In the genomic region with DNA sequence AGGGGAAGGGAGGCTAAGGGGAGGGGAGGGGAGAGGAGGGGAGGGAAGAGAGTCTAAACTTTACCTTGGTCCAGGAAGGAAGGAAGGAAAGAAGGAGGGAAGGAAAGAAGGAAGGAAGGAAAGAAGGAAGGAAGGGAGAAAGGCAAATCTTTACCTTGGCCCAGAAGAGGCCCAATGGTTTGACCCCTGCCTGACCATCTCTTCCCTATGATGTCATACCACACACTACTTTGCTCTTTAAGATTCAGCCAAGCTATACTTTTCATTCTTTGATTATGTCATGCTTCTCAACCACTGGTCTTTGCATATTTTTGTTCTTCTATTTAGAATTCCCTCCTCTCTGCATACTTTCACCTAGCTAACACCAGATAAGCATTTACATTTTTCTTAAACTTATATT, we compare ENCODE assay signal across 27 cellular contexts.
"Had no signal": no experiment of that assay in that cellular context is flagged by ENCODE, and none has a peak within 500 bp of the region (broad histone marks: within the 10 kb centered on the region; RNA-seq: fewer than 3 reads in every experiment).

No MANE protein-coding gene starts in this region.

- FAIRE-seq: colon, endometrium, frontal cortex had no signal

- H3K4me3 ChIP-seq: colonic mucosa, coronary artery, dorsolateral prefrontal cortex, esophagus muscularis mucosa, esophagus squamous epithelium, gastrocnemius medialis, gastroesophageal sphincter, heart left ventricle, heart right ventricle had no signal

- H3K27me3 ChIP-seq: colonic mucosa, dorsolateral prefrontal cortex, esophagus muscularis mucosa, esophagus squamous epithelium, foreskin keratinocyte, gastrocnemius medialis, gastroesophageal sphincter, heart left ventricle, heart right ventricle had no signal

- H3K4me1 ChIP-seq: colonic mucosa, esophagus muscularis mucosa, esophagus squamous epithelium, foreskin keratinocyte, gastrocnemius medialis, gastroesophageal sphincter, heart left ventricle, heart right ventricle had no signal

- ATAC-seq: effector memory CD8-positive, alpha-beta T cell; esophagus mucosa; foreskin keratinocyte; gastrocnemius medialis; gastroesophageal sphincter; heart left ventricle; heart right ventricle had no signal

- H3K27ac ChIP-seq: colonic mucosa, coronary artery, dorsolateral prefrontal cortex, epithelial cell of prostate, esophagus muscularis mucosa, esophagus squamous epithelium, foreskin keratinocyte, gastrocnemius medialis, gastroesophageal sphincter, heart left ventricle, heart right ventricle had no signal

- DNase-seq: colonic mucosa; cortex of kidney; dermis blood vessel endothelial cell; dorsolateral prefrontal cortex; effector CD4-positive, alpha-beta T cell; effector CD8-positive, alpha-beta T cell; effector memory CD4-positive, alpha-beta T cell; effector memory CD8-positive, alpha-beta T cell; endodermal cell; erythroblast; esophagus squamous epithelium; foreskin fibroblast; foreskin keratinocyte; foreskin melanocyte; gastrocnemius medialis; glutamatergic neuron; head of caudate nucleus; heart left ventricle; heart right ventricle had no signal

- H3K36me3 ChIP-seq: colonic mucosa, esophagus muscularis mucosa, esophagus squamous epithelium, gastrocnemius medialis, gastroesophageal sphincter, heart left ventricle, heart right ventricle had no signal

- H3K9me3 ChIP-seq: colonic mucosa, esophagus muscularis mucosa, esophagus squamous epithelium, gastrocnemius medialis, gastroesophageal sphincter, heart right ventricle had no signal
